In genomic region chr2:10787176-10787968, GRCh38 we compare ENCODE assay signal across 9 cellular contexts. TPM values are rescaled to one million over a fixed set of nuclear protein-coding genes. Genes with fewer than 3 reads are reported as not detected.
DNase-seq lines count a peak whose midpoint lies in the region; ATAC-seq and TF ChIP-seq lines count a peak whose summit lies in the region.
"Had no signal": no experiment of that assay in that cellular context is flagged by ENCODE, and none has a peak within 500 bp of the region (broad histone marks: within the 10 kb centered on the region; RNA-seq: fewer than 3 reads in every experiment).

No MANE protein-coding gene starts in this region.

- WGBS in thyroid gland, 2 donors, result 91 to 94% methylated on average over 20 of the region's 20 CpGs

- H3K27me3 ChIP-seq in CD4-positive, alpha-beta memory T cell (ENCODE audit: insufficient read depth, low read length), result no peaks in the 10 kb centered on the region
- H3K27me3 ChIP-seq in H7 (ENCODE audit: control insufficient read depth, insufficient read depth, low read length) (no peaks in the 10 kb centered on the region), thyroid gland (no peaks in the 10 kb centered on the region)

- no peaks in the 10 kb centered on the region for H3K9me3 Mint-ChIP-seq in CD4-positive, alpha-beta memory T cell
- H3K9me3 Mint-ChIP-seq in activated B cell treated with CpG ODN at 0.5 μM for 24 hours (no peaks in the 10 kb centered on the region), glutamatergic neuron (ENCODE audit: unreplicated experiment) (no peaks in the 10 kb centered on the region)

- peak overlapping the region in 2 of 7 donors; percentile 13 to 29 for H3K27ac Mint-ChIP-seq in CD4-positive, alpha-beta memory T cell
- no peak overlapping the region for H3K27ac Mint-ChIP-seq in activated B cell treated with CpG ODN at 0.5 μM for 24 hours
- no peak overlapping the region for H3K27ac Mint-ChIP-seq in glutamatergic neuron (ENCODE audit: unreplicated experiment)

- POLR2A ChIA-PET in CD4-positive, alpha-beta memory T cell (lab: Charles Lee; ENCODE audit: partially characterized antibody), result no interaction called here
- POLR2A ChIA-PET in activated B cell treated with CpG ODN at 0.5 μM for 24 hours (lab: Charles Lee), result no interaction called here

- CTCF ChIA-PET in CD4-positive, alpha-beta memory T cell (lab: Charles Lee; ENCODE audit: partially characterized antibody), result interaction anchor here (1.3 to 2.1 kb wide), 2 partner anchors 25 to 45 kb away, joined by 4 to 6 read pairs; partner anchors contain the start of gene PDIA6
- CTCF ChIA-PET in activated B cell treated with CpG ODN at 0.5 μM for 24 hours (lab: Charles Lee), result no interaction called here

- peak; percentile 31 for ATAC-seq in activated B cell treated with CpG ODN at 0.5 μM for 24 hours (ENCODE audit: low read depth)
- ATAC-seq in GM19463 (IDR thresholded peaks at IDR 0.05; ENCODE audit: unreplicated experiment), result no peak
- no peak for ATAC-seq in Right ventricle myocardium inferior

- TF ChIP-seq POLR2A in thyroid gland (IDR thresholded peaks at IDR 0.05), result no peak

- intact Hi-C loops in CD4-positive, alpha-beta memory T cell (cut with micrococcal nuclease), result loop anchor here (2.0 kb wide), 1 partner anchor 45 kb away; no protein-coding TSS in a partner anchor
- intact Hi-C loops in activated B cell treated with CpG ODN at 0.5 μM for 24 hours (cut with micrococcal nuclease) (loop anchor here (1.0 kb wide), 1 partner anchor 45 kb away; no protein-coding TSS in a partner anchor), thyroid gland (cut with DNase I) (no loop called here), Right ventricle myocardium inferior (cut with DNase I) (no loop called here)

- DNase-seq in CD4-positive, alpha-beta memory T cell, result peak in 3 of 5 donors; percentile 9 to 47 (median 11)
- peak; percentile 77 for DNase-seq in H7
- no peak for DNase-seq in activated B cell treated with CpG ODN at 0.5 μM for 24 hours
- peak; percentile 67 for DNase-seq in glutamatergic neuron
- DNase-seq in thyroid gland, result no peak
- no peak for DNase-seq in Right ventricle myocardium inferior (ENCODE audit: missing footprints)
- no peak for DNase-seq in DMS79 (lab: John Stamatoyannopoulos, UW)
- DNase-seq: effector CD8-positive, alpha-beta T cell had no signal

- H3K36me3 ChIP-seq in CD4-positive, alpha-beta memory T cell (ENCODE audit: insufficient read depth, low read length), result peaks cover 60% of the 10 kb centered on the region
- H3K36me3 ChIP-seq in H7 (replicated peaks; ENCODE audit: control insufficient read depth, insufficient read depth, low read length), result peaks cover 47% of the 10 kb centered on the region
- H3K36me3 ChIP-seq in thyroid gland, result peaks cover 65 to 88% of the 10 kb centered on the region in 2 donors

- no peak overlapping the region for H3K4me3 Mint-ChIP-seq in CD4-positive, alpha-beta memory T cell
- H3K4me3 Mint-ChIP-seq in activated B cell treated with CpG ODN at 0.5 μM for 24 hours (no peak overlapping the region), glutamatergic neuron (ENCODE audit: unreplicated experiment) (no peak overlapping the region)

- no peaks in the 10 kb centered on the region for H3K27me3 Mint-ChIP-seq in CD4-positive, alpha-beta memory T cell
- H3K27me3 Mint-ChIP-seq in activated B cell treated with CpG ODN at 0.5 μM for 24 hours (no peaks in the 10 kb centered on the region), glutamatergic neuron (ENCODE audit: unreplicated experiment) (no peaks in the 10 kb centered on the region)

- no peaks in the 10 kb centered on the region for H3K9me3 ChIP-seq in CD4-positive, alpha-beta memory T cell (ENCODE audit: control insufficient read depth in 1 of 2, low read length in 2 of 2)
- H3K9me3 ChIP-seq in thyroid gland, result no peaks in the 10 kb centered on the region

- H3K4me1 Mint-ChIP-seq in CD4-positive, alpha-beta memory T cell, result peaks cover 0 to 26% (median 20%) of the 10 kb centered on the region in 4 donors
- H3K4me1 Mint-ChIP-seq in activated B cell treated with CpG ODN at 0.5 μM for 24 hours (peaks cover 2% of the 10 kb centered on the region), glutamatergic neuron (ENCODE audit: low read depth, unreplicated experiment) (no peaks in the 10 kb centered on the region)

- TF ChIP-seq CTCF in activated B cell treated with CpG ODN at 0.5 μM for 24 hours (IDR thresholded peaks at IDR 0.05) (no peak), glutamatergic neuron (IDR thresholded peaks at IDR 0.05; ENCODE audit: partially characterized antibody, unreplicated experiment) (no peak), thyroid gland (IDR thresholded peaks at IDR 0.05) (no peak)

- H3K4me3 ChIP-seq in CD4-positive, alpha-beta memory T cell (ENCODE audit: low read length in 2 of 2), result no peak overlapping the region
- no peak overlapping the region for H3K4me3 ChIP-seq in H7 (ENCODE audit: insufficient read depth, low read depth, low read length)
- no peak overlapping the region for H3K4me3 ChIP-seq in thyroid gland (replicated peaks in 1 of 3)

- H3K27ac ChIP-seq in CD4-positive, alpha-beta memory T cell (ENCODE audit: low read depth, low read length), result no peak overlapping the region
- no peak overlapping the region for H3K27ac ChIP-seq in thyroid gland

- H3K36me3 Mint-ChIP-seq in CD4-positive, alpha-beta memory T cell, result peaks cover 79 to 87% of the 10 kb centered on the region in 2 donors
- peaks cover 99% of the 10 kb centered on the region for H3K36me3 Mint-ChIP-seq in activated B cell treated with CpG ODN at 0.5 μM for 24 hours (ENCODE audit: low read depth)
- no peaks in the 10 kb centered on the region for H3K36me3 Mint-ChIP-seq in glutamatergic neuron (ENCODE audit: unreplicated experiment)

- peaks cover 23% of the 10 kb centered on the region for H3K4me1 ChIP-seq in CD4-positive, alpha-beta memory T cell (ENCODE audit: insufficient read depth, low read length)
- H3K4me1 ChIP-seq in thyroid gland, result peaks cover 12 to 20% of the 10 kb centered on the region in 2 donors

RNA-seq across cellular contexts. Expression of gene PDIA6, which starts 25.2 kb away (rescaled TPM):
- total RNA-seq in CD4-positive, alpha-beta memory T cell, result 10 to 100 TPM; 75.9 to 84.7 TPM
- 100 to 1,000 TPM; 140 to 273 TPM for polyA plus RNA-seq in CD4-positive, alpha-beta memory T cell
- total RNA-seq in H7 (2014; rRNA removed; shearing (Covaris generic)), result 330 and 354 TPM in 2 replicates
- 109 and 119 TPM in 2 replicates for total RNA-seq in activated B cell treated with CpG ODN at 0.5 μM for 24 hours
- total RNA-seq in glutamatergic neuron (ENCODE audit: unreplicated experiment), result 85.8 TPM
- 100 to 1,000 TPM; 227 to 540 (median 414) TPM for total RNA-seq in thyroid gland
- 125 TPM for total RNA-seq in Right ventricle myocardium inferior

Comparison
In these comparisons a context has a peak if more than half of its experiments do, and no peak if none do; other contexts are left out.
1. DNase-seq: peak in CD4-positive, alpha-beta memory T cell (3 of 5), H7 (single experiment) and glutamatergic neuron (single experiment); none in activated B cell treated with CpG ODN at 0.5 μM for 24 hours (single experiment), thyroid gland (0 of 2), Right ventricle myocardium inferior (single experiment) and DMS79 (single experiment).
2. intact Hi-C loops: an anchor here in CD4-positive, alpha-beta memory T cell (2.0 kb wide) and activated B cell treated with CpG ODN at 0.5 μM for 24 hours (1.0 kb wide); none called in thyroid gland and Right ventricle myocardium inferior.